ENCODE assay signal across 15 cellular contexts in genomic region chr3:152386208-152386607, GRCh38.
A peak's percentile ranks its signal among the peaks of the same experiment; 100 is the strongest.
DNase-seq lines count a peak whose midpoint lies in the region; ATAC-seq and TF ChIP-seq lines count a peak whose summit lies in the region.
"Had no signal": no experiment of that assay in that cellular context is flagged by ENCODE, and none has a peak within 500 bp of the region (broad histone marks: within the 10 kb centered on the region; RNA-seq: fewer than 3 reads in every experiment).

No MANE protein-coding gene starts in this region.

- H3K36me3 ChIP-seq in Karpas-422 (ENCODE audit: insufficient read depth, low read length) (0 out of 2 replicates have a peak, but pooled peaks cover 2% of the 10 kb centered on the region), sigmoid colon (no peaks in the 10 kb centered on the region)
- H3K36me3 ChIP-seq: pancreas had no signal

- H3K4me3 ChIP-seq in Karpas-422 (ENCODE audit: low read length) = no peak overlapping the region
- no peak overlapping the region for H3K4me3 ChIP-seq in sigmoid colon
- H3K4me3 ChIP-seq: pancreas had no signal

- H2AFZ ChIP-seq in Karpas-422 (ENCODE audit: low read length) = no peak overlapping the region

- no peak for DNase-seq in CD4-positive, alpha-beta T cell
- DNase-seq in Karpas-422 = no peak
- no peak for DNase-seq in effector memory CD8-positive, alpha-beta T cell
- DNase-seq in sigmoid colon = no peak
- no peak for DNase-seq in GM10266 (ENCODE audit: extremely low spot score)
- no peak for DNase-seq in hypothalamus (lab: John Stamatoyannopoulos, UW)
- DNase-seq: activated T-cell treated with anti-CD3 and anti-CD28 coated beads, Interleukin-2, amount 50 U/mL, for 4 hours; endodermal cell; NCI-H146; pancreas; SIG-M5; stimulated activated CD4-positive, alpha-beta T cell treated with anti-CD3 and anti-CD28 coated beads, Interleukin-2, amount 100 ng/mL, for 48 hours had no signal

- peak overlapping the region; percentile 71 for H3K27ac Mint-ChIP-seq in CD4-positive, alpha-beta T cell
- peak overlapping the region; percentile 68 to 79 for H3K27ac Mint-ChIP-seq in effector memory CD8-positive, alpha-beta T cell
- H3K27ac Mint-ChIP-seq: endodermal cell; stimulated activated memory B cell treated with anti-CD40 and anti-IgM and Interleukin-4, amounts not matched to agents 10 μg/mL and 1 μg/mL and 100 μg/mL, for 72 hours; WTC11 had no signal

- no peaks in the 10 kb centered on the region for H4K20me1 ChIP-seq in Karpas-422 (ENCODE audit: insufficient read depth, low read depth, low read length)

- no peak for TF ChIP-seq CTCF in CD4-positive, alpha-beta T cell (IDR thresholded peaks at IDR 0.05)
- no peak for TF ChIP-seq CTCF in sigmoid colon (IDR thresholded peaks at IDR 0.05)
- TF ChIP-seq CTCF in GM10266 (IDR thresholded peaks at IDR 0.05; ENCODE audit: control insufficient read depth, insufficient read depth, low read depth, missing control alignments) = no peak

- no peak for TF ChIP-seq EP300 in sigmoid colon (IDR thresholded peaks at IDR 0.05)

- peaks cover 88% of the 10 kb centered on the region for H3K4me1 Mint-ChIP-seq in CD4-positive, alpha-beta T cell (ENCODE audit: low read depth)
- peaks cover 32 to 68% of the 10 kb centered on the region in 2 donors for H3K4me1 Mint-ChIP-seq in effector memory CD8-positive, alpha-beta T cell (ENCODE audit: low read depth in 2 of 2)

- H3K79me2 ChIP-seq in Karpas-422 (ENCODE audit: low read length) = peaks cover 95% of the 10 kb centered on the region

- TF ChIP-seq POLR2A in sigmoid colon (IDR thresholded peaks at IDR 0.05) = no peak

- H3K4me3 Mint-ChIP-seq in CD4-positive, alpha-beta T cell = no peak overlapping the region
- peak overlapping the region in 1 of 2 donors; percentile 54 for H3K4me3 Mint-ChIP-seq in effector memory CD8-positive, alpha-beta T cell
- H3K4me3 Mint-ChIP-seq: activated T-cell treated with anti-CD3 and anti-CD28 coated beads, Interleukin-2, amount 50 U/mL, for 4 hours; endodermal cell; stimulated activated memory B cell treated with anti-CD40 and anti-IgM and Interleukin-4, amounts not matched to agents 10 μg/mL and 1 μg/mL and 100 μg/mL, for 72 hours; WTC11 had no signal

- no peaks in the 10 kb centered on the region for H3K27me3 ChIP-seq in CD4-positive, alpha-beta T cell (ENCODE audit: control insufficient read depth, insufficient read depth, low read length)
- H3K27me3 ChIP-seq in Karpas-422 (ENCODE audit: low read length) (no peaks in the 10 kb centered on the region), sigmoid colon (no peaks in the 10 kb centered on the region)
- H3K27me3 ChIP-seq: pancreas had no signal

- peak overlapping the region; percentile 36 for H3K4me2 ChIP-seq in Karpas-422 (ENCODE audit: low read depth, low read length, poor library complexity, severe bottlenecking)

- peaks cover 65% of the 10 kb centered on the region for H3K4me1 ChIP-seq in Karpas-422 (ENCODE audit: low read length)
- peaks cover 0 to 97% (median 84%) of the 10 kb centered on the region in 4 donors for H3K4me1 ChIP-seq in sigmoid colon

- POLR2A ChIA-PET in CD4-positive, alpha-beta T cell (lab: Charles Lee) = interaction anchor here (1.2 kb wide), 1 partner anchor 15 kb away, joined by 5 read pairs; no protein-coding TSS in a partner anchor

- peaks cover 75% of the 10 kb centered on the region for H3K36me3 Mint-ChIP-seq in CD4-positive, alpha-beta T cell (ENCODE audit: low read depth)
- peaks cover 18% of the 10 kb centered on the region for H3K36me3 Mint-ChIP-seq in effector memory CD8-positive, alpha-beta T cell (ENCODE audit: insufficient read depth)
- H3K36me3 Mint-ChIP-seq: WTC11 had no signal

- ATAC-seq in CD4-positive, alpha-beta T cell (ENCODE audit: poor library complexity) = no peak
- no peak for ATAC-seq in effector memory CD8-positive, alpha-beta T cell (replicated peaks)
- no peak for ATAC-seq in GM19351 (IDR thresholded peaks at IDR 0.05; ENCODE audit: unreplicated experiment)
- ATAC-seq: activated T-cell treated with anti-CD3 and anti-CD28 coated beads, Interleukin-2, amount 50 U/mL, for 4 hours; stimulated activated memory B cell treated with anti-CD40 and anti-IgM and Interleukin-4, amounts not matched to agents 10 μg/mL and 1 μg/mL and 100 μg/mL, for 72 hours; WTC11 had no signal

- H3K9ac ChIP-seq in Karpas-422 (ENCODE audit: low read length) = no peak overlapping the region

- no peaks in the 10 kb centered on the region for H3K9me2 ChIP-seq in Karpas-422 (replicated peaks; ENCODE audit: insufficient read depth, low read length)

- H3K9me3 ChIP-seq in CD4-positive, alpha-beta T cell (ENCODE audit: control insufficient read depth, low read length) = no peaks in the 10 kb centered on the region
- no peaks in the 10 kb centered on the region for H3K9me3 ChIP-seq in Karpas-422 (ENCODE audit: low read length)
- no peaks in the 10 kb centered on the region for H3K9me3 ChIP-seq in sigmoid colon
- H3K9me3 ChIP-seq: pancreas had no signal

- intact Hi-C loops in CD4-positive, alpha-beta T cell (cut with DNase I, micrococcal nuclease) = loop anchor here (5.0 to 10.0 kb wide), 2 partner anchors 54 to 111 kb away; no protein-coding TSS in a partner anchor
- intact Hi-C loops in sigmoid colon (cut with DNase I) = no loop called here

- no peaks in the 10 kb centered on the region for H3K9me3 Mint-ChIP-seq in CD4-positive, alpha-beta T cell
- no peaks in the 10 kb centered on the region for H3K9me3 Mint-ChIP-seq in effector memory CD8-positive, alpha-beta T cell
- H3K9me3 Mint-ChIP-seq: activated T-cell treated with anti-CD3 and anti-CD28 coated beads, Interleukin-2, amount 50 U/mL, for 4 hours; endodermal cell; stimulated activated memory B cell treated with anti-CD40 and anti-IgM and Interleukin-4, amounts not matched to agents 10 μg/mL and 1 μg/mL and 100 μg/mL, for 72 hours; WTC11 had no signal

- CTCF ChIA-PET in CD4-positive, alpha-beta T cell (lab: Charles Lee) = interaction anchor here (0.9 to 1.3 kb wide), 2 partner anchors 10 to 27 kb away, joined by 3 read pairs; no protein-coding TSS in a partner anchor

- H3K27ac ChIP-seq in CD4-positive, alpha-beta T cell (ENCODE audit: low read depth, low read length) = no peak overlapping the region
- peak overlapping the region; percentile 70 for H3K27ac ChIP-seq in Karpas-422 (ENCODE audit: low read length)
- H3K27ac ChIP-seq in sigmoid colon = peak overlapping the region; percentile 73 to 79 (median 77)
- H3K27ac ChIP-seq: pancreas had no signal

- H3K27me3 Mint-ChIP-seq in CD4-positive, alpha-beta T cell = no peaks in the 10 kb centered on the region
- no peaks in the 10 kb centered on the region for H3K27me3 Mint-ChIP-seq in effector memory CD8-positive, alpha-beta T cell
- H3K27me3 Mint-ChIP-seq: stimulated activated memory B cell treated with anti-CD40 and anti-IgM and Interleukin-4, amounts not matched to agents 10 μg/mL and 1 μg/mL and 100 μg/mL, for 72 hours had no signal
